1 cellular context compared by ENCODE assay signal in genomic region chr10:70478191-70479160, GRCh38.
TF ChIP-seq lines count a peak whose summit lies in the region.

PALD1 (plus strand) TSS chr10:70478767; CDS start chr10:70525952, 47,185 bp downstream.

TF ChIP-seq in HEK293, 187 proteins besides CTCF, POLR2A, EP300 and RAD21 (continued from another document and continues in another):
- peak; percentile 58 for TF ChIP-seq ZBTB11 (tag by site-specific recombination; conservative IDR thresholded peaks at IDR 0.05; ENCODE audit: low read depth)
- TF ChIP-seq, protein P1, sequence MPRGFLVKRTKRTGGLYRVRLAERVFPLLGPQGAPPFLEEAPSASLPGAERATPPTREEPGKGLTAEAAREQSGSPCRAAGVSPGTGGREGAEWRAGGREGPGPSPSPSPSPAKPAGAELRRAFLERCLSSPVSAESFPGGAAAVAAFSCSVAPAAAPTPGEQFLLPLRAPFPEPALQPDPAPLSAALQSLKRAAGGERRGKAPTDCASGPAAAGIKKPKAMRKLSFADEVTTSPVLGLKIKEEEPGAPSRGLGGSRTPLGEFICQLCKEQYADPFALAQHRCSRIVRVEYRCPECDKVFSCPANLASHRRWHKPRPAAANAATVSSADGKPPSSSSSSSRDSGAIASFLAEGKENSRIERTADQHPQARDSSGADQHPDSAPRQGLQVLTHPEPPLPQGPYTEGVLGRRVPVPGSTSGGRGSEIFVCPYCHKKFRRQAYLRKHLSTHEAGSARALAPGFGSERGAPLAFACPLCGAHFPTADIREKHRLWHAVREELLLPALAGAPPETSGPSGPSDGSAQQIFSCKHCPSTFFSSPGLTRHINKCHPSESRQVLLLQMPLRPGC (tag by site-specific recombination; IDR thresholded peaks at IDR 0.05): no peak
- TF ChIP-seq, protein P2, sequence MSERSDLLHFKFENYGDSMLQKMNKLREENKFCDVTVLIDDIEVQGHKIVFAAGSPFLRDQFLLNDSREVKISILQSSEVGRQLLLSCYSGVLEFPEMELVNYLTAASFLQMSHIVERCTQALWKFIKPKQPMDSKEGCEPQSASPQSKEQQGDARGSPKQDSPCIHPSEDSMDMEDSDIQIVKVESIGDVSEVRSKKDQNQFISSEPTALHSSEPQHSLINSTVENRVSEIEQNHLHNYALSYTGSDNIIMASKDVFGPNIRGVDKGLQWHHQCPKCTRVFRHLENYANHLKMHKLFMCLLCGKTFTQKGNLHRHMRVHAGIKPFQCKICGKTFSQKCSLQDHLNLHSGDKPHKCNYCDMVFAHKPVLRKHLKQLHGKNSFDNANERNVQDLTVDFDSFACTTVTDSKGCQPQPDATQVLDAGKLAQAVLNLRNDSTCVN (tag by site-specific recombination; optimal IDR thresholded peaks at IDR 0.05): peak; percentile 87
- TF ChIP-seq EGR2 (tag by site-specific recombination; IDR thresholded peaks at IDR 0.05; ENCODE audit: low read depth): peak; percentile 56; the same call in 1 of the 2 replicates
- no peak for TF ChIP-seq ZNF837 (tag by site-specific recombination; IDR thresholded peaks at IDR 0.05)
- TF ChIP-seq REPIN1 (tag by site-specific recombination; IDR thresholded peaks at IDR 0.05; ENCODE audit: low read depth): no peak
- no peak for TF ChIP-seq ZNF10 (tag by site-specific recombination; IDR thresholded peaks at IDR 0.05)
- no peak for TF ChIP-seq TRIM28 (IDR thresholded peaks at IDR 0.05; ENCODE audit: borderline replicate concordance, low read length)
- peak; percentile 54; the same call in 1 of the 2 replicates for TF ChIP-seq KLF8 (tag by site-specific recombination; IDR thresholded peaks at IDR 0.05)
- TF ChIP-seq ZNF112 (tag by site-specific recombination; IDR thresholded peaks at IDR 0.05): no peak
- 0 out of 2 replicates have a peak, but pooled peaks have one; percentile 32 for TF ChIP-seq KLF1 (tag by site-specific recombination; IDR thresholded peaks at IDR 0.05)
- TF ChIP-seq, protein P3, sequence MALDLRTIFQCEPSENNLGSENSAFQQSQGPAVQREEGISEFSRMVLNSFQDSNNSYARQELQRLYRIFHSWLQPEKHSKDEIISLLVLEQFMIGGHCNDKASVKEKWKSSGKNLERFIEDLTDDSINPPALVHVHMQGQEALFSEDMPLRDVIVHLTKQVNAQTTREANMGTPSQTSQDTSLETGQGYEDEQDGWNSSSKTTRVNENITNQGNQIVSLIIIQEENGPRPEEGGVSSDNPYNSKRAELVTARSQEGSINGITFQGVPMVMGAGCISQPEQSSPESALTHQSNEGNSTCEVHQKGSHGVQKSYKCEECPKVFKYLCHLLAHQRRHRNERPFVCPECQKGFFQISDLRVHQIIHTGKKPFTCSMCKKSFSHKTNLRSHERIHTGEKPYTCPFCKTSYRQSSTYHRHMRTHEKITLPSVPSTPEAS (tag by site-specific recombination; IDR thresholded peaks at IDR 0.05): no peak
- TF ChIP-seq ZNF311 (tag by site-specific recombination; IDR thresholded peaks at IDR 0.05; ENCODE audit: borderline replicate concordance): no peak
- no peak for TF ChIP-seq ZNF558 (tag by site-specific recombination; IDR thresholded peaks at IDR 0.05)
- TF ChIP-seq ZNF600 (tag by site-specific recombination; IDR thresholded peaks at IDR 0.05): peak; percentile 76
- no peak for TF ChIP-seq ZNF704 (tag by site-specific recombination; IDR thresholded peaks at IDR 0.05)
- no peak for TF ChIP-seq ZNF157 (tag by site-specific recombination; IDR thresholded peaks at IDR 0.05)
- TF ChIP-seq, protein P4, sequence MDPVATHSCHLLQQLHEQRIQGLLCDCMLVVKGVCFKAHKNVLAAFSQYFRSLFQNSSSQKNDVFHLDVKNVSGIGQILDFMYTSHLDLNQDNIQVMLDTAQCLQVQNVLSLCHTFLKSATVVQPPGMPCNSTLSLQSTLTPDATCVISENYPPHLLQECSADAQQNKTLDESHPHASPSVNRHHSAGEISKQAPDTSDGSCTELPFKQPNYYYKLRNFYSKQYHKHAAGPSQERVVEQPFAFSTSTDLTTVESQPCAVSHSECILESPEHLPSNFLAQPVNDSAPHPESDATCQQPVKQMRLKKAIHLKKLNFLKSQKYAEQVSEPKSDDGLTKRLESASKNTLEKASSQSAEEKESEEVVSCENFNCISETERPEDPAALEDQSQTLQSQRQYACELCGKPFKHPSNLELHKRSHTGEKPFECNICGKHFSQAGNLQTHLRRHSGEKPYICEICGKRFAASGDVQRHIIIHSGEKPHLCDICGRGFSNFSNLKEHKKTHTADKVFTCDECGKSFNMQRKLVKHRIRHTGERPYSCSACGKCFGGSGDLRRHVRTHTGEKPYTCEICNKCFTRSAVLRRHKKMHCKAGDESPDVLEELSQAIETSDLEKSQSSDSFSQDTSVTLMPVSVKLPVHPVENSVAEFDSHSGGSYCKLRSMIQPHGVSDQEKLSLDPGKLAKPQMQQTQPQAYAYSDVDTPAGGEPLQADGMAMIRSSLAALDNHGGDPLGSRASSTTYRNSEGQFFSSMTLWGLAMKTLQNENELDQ (tag by site-specific recombination; IDR thresholded peaks at IDR 0.05; ENCODE audit: low read depth): no peak
- TF ChIP-seq PBX3 (CRISPR knock-in tag; IDR thresholded peaks at IDR 0.05): peak; percentile 9; the same call in 1 of the 2 replicates
- peak; percentile 79 for TF ChIP-seq ZBTB20 (tag by site-specific recombination; IDR thresholded peaks at IDR 0.05)
- no peak for TF ChIP-seq ZNF174 (tag by site-specific recombination; IDR thresholded peaks at IDR 0.05)
- TF ChIP-seq ZNF169 (tag by site-specific recombination; IDR thresholded peaks at IDR 0.05): no peak
- no peak for TF ChIP-seq ZNF266 (tag by site-specific recombination; IDR thresholded peaks at IDR 0.05; ENCODE audit: low read depth)
- no peak for TF ChIP-seq ZNF785 (tag by site-specific recombination; IDR thresholded peaks at IDR 0.05)
- TF ChIP-seq GLIS1 (tag by site-specific recombination; IDR thresholded peaks at IDR 0.05): no peak
- no peak for TF ChIP-seq ZNF19 (tag by site-specific recombination; IDR thresholded peaks at IDR 0.05; ENCODE audit: low read depth)
- TF ChIP-seq, protein P5, sequence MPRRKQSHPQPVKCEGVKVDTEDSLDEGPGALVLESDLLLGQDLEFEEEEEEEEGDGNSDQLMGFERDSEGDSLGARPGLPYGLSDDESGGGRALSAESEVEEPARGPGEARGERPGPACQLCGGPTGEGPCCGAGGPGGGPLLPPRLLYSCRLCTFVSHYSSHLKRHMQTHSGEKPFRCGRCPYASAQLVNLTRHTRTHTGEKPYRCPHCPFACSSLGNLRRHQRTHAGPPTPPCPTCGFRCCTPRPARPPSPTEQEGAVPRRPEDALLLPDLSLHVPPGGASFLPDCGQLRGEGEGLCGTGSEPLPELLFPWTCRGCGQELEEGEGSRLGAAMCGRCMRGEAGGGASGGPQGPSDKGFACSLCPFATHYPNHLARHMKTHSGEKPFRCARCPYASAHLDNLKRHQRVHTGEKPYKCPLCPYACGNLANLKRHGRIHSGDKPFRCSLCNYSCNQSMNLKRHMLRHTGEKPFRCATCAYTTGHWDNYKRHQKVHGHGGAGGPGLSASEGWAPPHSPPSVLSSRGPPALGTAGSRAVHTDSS (tag by site-specific recombination; IDR thresholded peaks at IDR 0.05): no peak
- no peak for TF ChIP-seq ZNF354C (tag by site-specific recombination; IDR thresholded peaks at IDR 0.05; ENCODE audit: borderline replicate concordance, low read depth)
- TF ChIP-seq ZNF561 (tag by site-specific recombination; IDR thresholded peaks at IDR 0.05; ENCODE audit: borderline replicate concordance): peak; percentile 29; the same call in 1 of the 2 replicates
- TF ChIP-seq ZNF155 (tag by site-specific recombination; IDR thresholded peaks at IDR 0.05): no peak
- no peak; the same call in 1 of the 2 replicates for TF ChIP-seq KLF16 (tag by site-specific recombination; IDR thresholded peaks at IDR 0.05)
- no peak for TF ChIP-seq ZNF114 (tag by site-specific recombination; IDR thresholded peaks at IDR 0.05)
- TF ChIP-seq, protein P6, sequence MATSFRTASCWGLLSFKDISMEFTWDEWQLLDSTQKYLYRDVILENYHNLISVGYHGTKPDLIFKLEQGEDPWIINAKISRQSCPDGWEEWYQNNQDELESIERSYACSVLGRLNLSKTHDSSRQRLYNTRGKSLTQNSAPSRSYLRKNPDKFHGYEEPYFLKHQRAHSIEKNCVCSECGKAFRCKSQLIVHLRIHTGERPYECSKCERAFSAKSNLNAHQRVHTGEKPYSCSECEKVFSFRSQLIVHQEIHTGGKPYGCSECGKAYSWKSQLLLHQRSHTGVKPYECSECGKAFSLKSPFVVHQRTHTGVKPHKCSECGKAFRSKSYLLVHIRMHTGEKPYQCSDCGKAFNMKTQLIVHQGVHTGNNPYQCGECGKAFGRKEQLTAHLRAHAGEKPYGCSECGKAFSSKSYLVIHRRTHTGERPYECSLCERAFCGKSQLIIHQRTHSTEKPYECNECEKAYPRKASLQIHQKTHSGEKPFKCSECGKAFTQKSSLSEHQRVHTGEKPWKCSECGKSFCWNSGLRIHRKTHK (tag by site-specific recombination; IDR thresholded peaks at IDR 0.05): no peak
- no peak for TF ChIP-seq ZFP3 (tag by site-specific recombination; IDR thresholded peaks at IDR 0.05; ENCODE audit: low read depth)
- TF ChIP-seq MEIS1 (CRISPR knock-in tag; IDR thresholded peaks at IDR 0.05; ENCODE audit: borderline replicate concordance): no peak
- no peak for TF ChIP-seq ZNF292 (tag by site-specific recombination; IDR thresholded peaks at IDR 0.05; ENCODE audit: borderline replicate concordance, low read depth)
- TF ChIP-seq ZNF2 (tag by site-specific recombination; IDR thresholded peaks at IDR 0.05): no peak
- no peak for TF ChIP-seq ZNF629 (tag by site-specific recombination; IDR thresholded peaks at IDR 0.05)
- TF ChIP-seq, protein P7, sequence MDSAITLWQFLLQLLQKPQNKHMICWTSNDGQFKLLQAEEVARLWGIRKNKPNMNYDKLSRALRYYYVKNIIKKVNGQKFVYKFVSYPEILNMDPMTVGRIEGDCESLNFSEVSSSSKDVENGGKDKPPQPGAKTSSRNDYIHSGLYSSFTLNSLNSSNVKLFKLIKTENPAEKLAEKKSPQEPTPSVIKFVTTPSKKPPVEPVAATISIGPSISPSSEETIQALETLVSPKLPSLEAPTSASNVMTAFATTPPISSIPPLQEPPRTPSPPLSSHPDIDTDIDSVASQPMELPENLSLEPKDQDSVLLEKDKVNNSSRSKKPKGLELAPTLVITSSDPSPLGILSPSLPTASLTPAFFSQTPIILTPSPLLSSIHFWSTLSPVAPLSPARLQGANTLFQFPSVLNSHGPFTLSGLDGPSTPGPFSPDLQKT (IDR thresholded peaks at IDR 0.05; ENCODE audit: borderline replicate concordance, low read depth, low read length): no peak
- TF ChIP-seq ZBTB7A (tag by site-specific recombination; IDR thresholded peaks at IDR 0.05; ENCODE audit: low read depth): no peak
- TF ChIP-seq ZNF521 (tag by site-specific recombination; IDR thresholded peaks at IDR 0.05): no peak
- 0 out of 2 replicates have a peak, but pooled peaks have one; percentile 6 for TF ChIP-seq ZBTB44 (tag by site-specific recombination; IDR thresholded peaks at IDR 0.05)
- no peak for TF ChIP-seq ZNF626 (tag by site-specific recombination; IDR thresholded peaks at IDR 0.05)
